8 cellular contexts compared by ENCODE assay signal in the genomic region with DNA sequence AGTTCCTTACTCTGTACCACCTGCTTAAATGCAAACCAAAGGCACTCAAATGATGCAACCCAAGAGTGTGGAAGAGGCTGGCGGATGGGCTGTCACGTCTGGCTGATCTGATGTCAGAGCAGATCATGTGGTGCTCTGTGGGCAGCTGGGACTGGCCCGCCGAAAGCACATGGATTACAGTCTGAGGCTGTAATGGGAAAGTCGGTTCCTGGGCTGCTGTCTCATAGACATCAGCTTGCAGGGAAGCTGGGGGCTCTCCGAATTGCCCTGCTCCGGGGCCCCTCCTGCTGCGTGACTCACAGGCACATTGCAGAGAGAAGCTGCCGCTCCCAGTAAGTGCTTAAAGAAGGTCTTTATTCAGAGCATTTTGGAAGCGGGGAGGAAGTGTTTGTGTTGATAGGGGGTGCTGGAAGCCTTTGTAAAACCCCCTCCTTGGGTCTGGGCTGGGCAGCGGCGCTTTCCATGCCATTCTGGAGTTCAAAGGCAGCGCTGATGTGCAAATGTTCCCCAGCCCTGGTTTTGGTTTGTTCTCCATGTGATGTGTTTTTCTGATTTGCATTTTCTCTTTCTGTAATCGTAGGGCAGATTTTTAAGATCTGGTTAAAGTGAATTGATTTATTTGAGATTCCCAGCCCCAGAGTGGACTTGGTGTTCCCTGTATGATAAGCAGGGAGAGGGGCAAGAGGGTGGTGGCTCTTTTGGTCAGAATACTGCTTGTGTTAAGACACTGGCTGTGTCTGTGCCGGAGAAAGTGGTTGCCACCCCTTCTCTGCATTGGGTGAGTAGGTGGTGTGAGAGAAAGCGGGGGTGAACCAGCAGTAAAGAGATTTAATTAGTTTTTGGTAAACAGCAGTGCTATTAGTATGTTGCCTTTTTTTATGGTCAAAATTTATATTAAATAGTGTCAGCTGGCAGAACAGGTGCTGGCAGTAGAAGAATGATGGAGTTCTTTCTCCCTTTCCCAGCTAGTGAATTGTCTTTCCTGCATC.
A peak's percentile ranks its signal among the peaks of the same experiment; 100 is the strongest.
DNase-seq lines count a peak whose midpoint lies in the region; ATAC-seq and TF ChIP-seq lines count a peak whose summit lies in the region.

No MANE protein-coding gene starts in this region.

- DNase-seq in A172 (ENCODE audit: low spot score) (peak; percentile 88), GM13977 (ENCODE audit: low spot score) (peak; percentile 83), NCI-H1092 treated with DMSO at 0.1 percent for 48 hours (lab: John Stamatoyannopoulos, UW) (peak; percentile 58), T-cell (no peak), dorsolateral prefrontal cortex (peak; percentile 54 to 97 (median 93)), lower leg skin (ENCODE audit: low spot score in 2 of 2) (peak; percentile 78 to 95)
- peak; percentile 22 to 55 for DNase-seq in stimulated activated CD8-positive, alpha-beta memory T cell treated with anti-CD3 and anti-CD28 coated beads, Interleukin-15, amount 100 ng/mL, for 48 hours (ENCODE audit: low read depth in 2 of 2)

- ATAC-seq in HG02642 (IDR thresholded peaks at IDR 0.05; ENCODE audit: poor library complexity, unreplicated experiment): peak; percentile 98
- peak in 2 of 4 experiments; percentile 19 to 47 for ATAC-seq in T-cell (replicated peaks in 1 of 4)

- peaks cover 22 to 24% of the 10 kb centered on the region in 2 donors for H3K27me3 Mint-ChIP-seq in T-cell

- in situ Hi-C loops in GM13977 (cut with MboI; ENCODE audit: low pct_unique_long_range_greater_than_20kb, low sequenced_read_pairs, unreplicated experiment): no loop called here

- H3K27me3 ChIP-seq in dorsolateral prefrontal cortex: no peaks in the 10 kb centered on the region

- H3K4me3 ChIP-seq in dorsolateral prefrontal cortex (peak overlapping the region; percentile 48 to 90 (median 75)), lower leg skin (ENCODE audit: low read depth, poor library complexity, severe bottlenecking) (peak overlapping the region; percentile 20)

- WGBS in lower leg skin, 2 donors: 3 to 4% methylated on average over 16 of the region's 16 CpGs

- CTCF ChIA-PET in T-cell (lab: Charles Lee): no interaction called here

- POLR2A ChIA-PET in T-cell (lab: Charles Lee): interaction anchor here in 1 of 2 donors (0.6 kb wide), 1 partner anchor 21 kb away, joined by 3 read pairs; no protein-coding TSS in a partner anchor

- TF ChIP-seq POLR2A in lower leg skin (IDR thresholded peaks at IDR 0.05): no peak

- no peak overlapping the region for H3K27ac Mint-ChIP-seq in T-cell

- peaks cover 10% of the 10 kb centered on the region in 3 donors for H3K4me1 Mint-ChIP-seq in T-cell

- no peaks in the 10 kb centered on the region for H3K9me3 Mint-ChIP-seq in T-cell

- peak overlapping the region in 2 of 3 donors; percentile 29 to 42 for H3K4me3 Mint-ChIP-seq in T-cell

- TF ChIP-seq CTCF in GM13977 (IDR thresholded peaks at IDR 0.05; ENCODE audit: extremely low read depth, insufficient read depth, missing control alignments) (peak; percentile 1), dorsolateral prefrontal cortex (IDR thresholded peaks at IDR 0.05 in 54 of 56, conservative IDR thresholded peaks at IDR 0.05 in 2 of 56; ENCODE audit: low read depth in 1 of 56, partially characterized antibody in 56 of 56) (peak in 41 of 56 donors; percentile 7 to 67 (median 35)), lower leg skin (IDR thresholded peaks at IDR 0.05) (no peak)

- H3K36me3 Mint-ChIP-seq in T-cell: no peaks in the 10 kb centered on the region

- intact Hi-C loops in dorsolateral prefrontal cortex (cut with DNase I) (loop anchor here in 1 of 2 donors (5.0 to 10.0 kb wide), 4 partner anchors 34 to 181 kb away; a partner anchor contains a TSS), lower leg skin (cut with DNase I; ENCODE audit: low total_unique reads) (no loop called here)

- peak overlapping the region; percentile 54 to 96 (median 89) for H3K27ac ChIP-seq in dorsolateral prefrontal cortex

Comparison
In these comparisons a context has a peak if more than half of its experiments do, and no peak if none do; other contexts are left out.
1. DNase-seq: peak in A172 (single experiment), GM13977 (single experiment), NCI-H1092 treated with DMSO at 0.1 percent for 48 hours (single experiment), dorsolateral prefrontal cortex (10 of 10), lower leg skin (2 of 2) and stimulated activated CD8-positive, alpha-beta memory T cell treated with anti-CD3 and anti-CD28 coated beads, Interleukin-15, amount 100 ng/mL, for 48 hours (2 of 2); none in T-cell (0 of 34).
2. CTCF ChIP-seq: peak in GM13977 (single experiment) and dorsolateral prefrontal cortex (41 of 56); none in lower leg skin (0 of 3).